Comparison of ENCODE assay signal across 33 cellular contexts in genomic region chr17:20118280-20118679, GRCh38.
"Had no signal": no experiment of that assay in that cellular context is flagged by ENCODE, and none has a peak within 500 bp of the region (broad histone marks: within the 10 kb centered on the region; RNA-seq: fewer than 3 reads in every experiment).

No MANE protein-coding gene starts in this region.

- H3K27ac ChIP-seq: adrenal gland, ascending aorta, body of pancreas, brain microvascular endothelial cell, breast epithelium, cardiac muscle cell had no signal

- FAIRE-seq: astrocyte, bronchial epithelial cell, colon had no signal

- H3K27me3 ChIP-seq: adrenal gland, ascending aorta, body of pancreas, brain microvascular endothelial cell, breast epithelium, cardiac muscle cell had no signal

- H3K4me3 ChIP-seq: adrenal gland, ascending aorta, body of pancreas, breast epithelium, cardiac muscle cell had no signal

- ATAC-seq: activated naive CD4-positive, alpha-beta T cell treated with anti-CD3 and anti-CD28 coated beads, Interleukin-2, amount 50 U/mL, for 72 hours; activated naive CD8-positive, alpha-beta T cell treated with anti-CD3 and anti-CD28 coated beads, Interleukin-2, amount 50 U/mL, for 24 hours; activated T-cell treated with anti-CD3 and anti-CD28 coated beads, Interleukin-2, amount 50 U/mL, for 4 hours; activated T-cell treated with anti-CD3 and anti-CD28 coated beads, Interleukin-2, amount 50 U/mL, for 72 hours; activated T-helper 17 cell treated with anti-CD3 and anti-CD28 coated beads, Interleukin-2, amount 50 U/mL, for 72 hours; body of pancreas had no signal

- H3K9me3 ChIP-seq: adrenal gland, ascending aorta, body of pancreas, breast epithelium had no signal

- H3K36me3 ChIP-seq: adrenal gland, ascending aorta, brain microvascular endothelial cell, breast epithelium, cardiac muscle cell had no signal

- DNase-seq: activated effector memory CD4-positive, alpha-beta T cell treated with anti-CD3 and anti-CD28 coated beads, Interleukin-2, amount 50 U/mL, for 16 hours; activated effector memory CD4-positive, alpha-beta T cell treated with Interleukin-2 at 50 U/mL for 16 hours; activated gamma-delta T cell; activated gamma-delta T cell treated with Interleukin-2 at 50 U/mL for 16 hours; activated naive CD4-positive, alpha-beta T cell; activated naive CD4-positive, alpha-beta T cell treated with anti-CD3 and anti-CD28 coated beads for 36 hours; activated naive CD4-positive, alpha-beta T cell treated with anti-CD3 and anti-CD28 coated beads, Interleukin-2, amount 10 ng/mL, durations not matched to agents 7 days and 5 days; activated naive CD4-positive, alpha-beta T cell treated with anti-CD3 and anti-CD28 coated beads, Interleukin-2, amount 50 U/mL, for 16 hours; activated naive CD4-positive, alpha-beta T cell treated with Interleukin-2 at 50 U/mL for 16 hours; activated naive CD8-positive, alpha-beta T cell treated with anti-CD3 and anti-CD28 coated beads for 36 hours; activated naive CD8-positive, alpha-beta T cell treated with anti-CD3 and anti-CD28 coated beads, Interleukin-2, amount 10 ng/mL, durations not matched to agents 7 days and 5 days; activated naive CD8-positive, alpha-beta T cell treated with anti-CD3 and anti-CD28 coated beads, Interleukin-2, amount 50 U/mL, for 24 hours; activated T-cell treated with anti-CD3 and anti-CD28 coated beads, Interleukin-2, amount 50 U/mL, for 24 hours; activated T-cell treated with anti-CD3 and anti-CD28 coated beads, Interleukin-2, amount 50 U/mL, for 4 hours; activated T-cell treated with anti-CD3 and anti-CD28 coated beads, Interleukin-2, amount 50 U/mL, for 48 hours; activated T-cell treated with anti-CD3 and anti-CD28 coated beads, Interleukin-2, amount 50 U/mL, for 72 hours; adrenal gland; amniotic stem cell; amygdala; anterior cingulate cortex; aorta; body of pancreas; brain microvascular endothelial cell; caudate nucleus; cerebellar nuclear complex had no signal

- H3K4me1 ChIP-seq: breast epithelium had no signal
